In genomic region chr1:96220644-96221043, GRCh38 we compare ENCODE assay signal across 16 cellular contexts.
"Had no signal": no experiment of that assay in that cellular context is flagged by ENCODE, and none has a peak within 500 bp of the region (broad histone marks: within the 10 kb centered on the region; RNA-seq: fewer than 3 reads in every experiment).

No MANE protein-coding gene starts in this region.

- DNase-seq: activated CD4-positive, alpha-beta memory T cell treated with anti-CD3 and anti-CD28 coated beads, Interleukin-2, amount 10 ng/mL, durations not matched to agents 7 days and 5 days; activated CD4-positive, alpha-beta T cell treated with anti-CD3 and anti-CD28 coated beads, Interleukin-2, amount 10 ng/mL, durations not matched to agents 24 days and 14 days; activated effector memory CD4-positive, alpha-beta T cell treated with anti-CD3 and anti-CD28 coated beads, Interleukin-2, amount 50 U/mL, for 16 hours; activated naive CD4-positive, alpha-beta T cell treated with anti-CD3 and anti-CD28 coated beads, Interleukin-2, amount 10 ng/mL, durations not matched to agents 7 days and 5 days; activated naive CD8-positive, alpha-beta T cell treated with anti-CD3 and anti-CD28 coated beads, Interleukin-2, amount 50 U/mL, for 24 hours; cerebellar nuclear complex; heart right ventricle; left colon; naive thymus-derived CD4-positive, alpha-beta T cell; psoas muscle; right cardiac atrium; stimulated activated CD4-positive, alpha-beta T cell treated with anti-CD3 and anti-CD28 coated beads, Interleukin-12 subunit alpha, Interleukin-12 subunit beta, amount 100 ng/mL, for 4 hours; stimulated activated CD4-positive, alpha-beta T cell treated with anti-CD3 and anti-CD28 coated beads, Interleukin-4, amount 100 ng/mL, for 4 hours; substantia nigra; thyroid gland had no signal

- ATAC-seq: activated CD4-positive, CD25-positive, alpha-beta regulatory T cell treated with anti-CD3 and anti-CD28 coated beads, Interleukin-2, amount 50 U/mL, for 24 hours; activated naive CD8-positive, alpha-beta T cell treated with anti-CD3 and anti-CD28 coated beads, Interleukin-2, amount 50 U/mL, for 24 hours; heart right ventricle; left colon; naive thymus-derived CD4-positive, alpha-beta T cell; psoas muscle; right cardiac atrium had no signal
